27 cellular contexts compared by ENCODE assay signal in the genomic region with DNA sequence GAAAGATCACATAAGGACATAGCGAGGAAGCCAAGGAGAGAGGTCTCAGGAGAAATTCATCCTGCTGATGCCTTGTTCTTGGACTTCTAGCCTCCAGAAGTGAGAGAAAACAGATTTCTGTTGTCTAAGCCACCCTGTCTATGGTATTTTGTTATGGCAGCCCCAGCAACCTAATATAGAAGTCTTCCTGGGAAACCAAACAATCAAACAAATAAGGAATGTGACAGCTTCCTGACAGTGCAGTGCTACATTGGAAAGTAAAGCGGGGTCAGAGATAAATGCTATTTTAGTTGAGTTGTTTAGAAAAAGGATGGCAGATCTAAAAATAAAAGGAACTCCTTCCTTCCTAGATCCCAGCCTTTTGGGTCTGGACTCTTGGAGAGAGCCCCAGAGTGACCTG.
"Had no signal": no experiment of that assay in that cellular context is flagged by ENCODE, and none has a peak within 500 bp of the region (broad histone marks: within the 10 kb centered on the region; RNA-seq: fewer than 3 reads in every experiment).

No MANE protein-coding gene starts in this region.

- DNase-seq: head of caudate nucleus; hypothalamus; immature natural killer cell; kidney; lower lobe of right lung; mammary epithelial cell; mesendoderm; midbrain; naive thymus-derived CD8-positive, alpha-beta T cell; nucleus accumbens; pancreas; posterior cingulate gyrus; stimulated activated CD4-positive, alpha-beta T cell treated with anti-CD3 and anti-CD28 coated beads, Interleukin-12 subunit alpha, Interleukin-12 subunit beta, amount 100 ng/mL, for 4 hours; stimulated activated CD4-positive, alpha-beta T cell treated with anti-CD3 and anti-CD28 coated beads, Interleukin-15, amount 100 ng/mL, for 24 hours; stimulated activated CD4-positive, alpha-beta T cell treated with anti-CD3 and anti-CD28 coated beads, Interleukin-2, amount 100 ng/mL, for 24 hours; stimulated activated CD4-positive, alpha-beta T cell treated with anti-CD3 and anti-CD28 coated beads, Interleukin-4, amount 100 ng/mL, for 1 hour; stimulated activated naive B cell treated with anti-CD40 and anti-IgM and Interleukin-4, amounts not matched to agents 10 μg/mL and 1 μg/mL and 100 μg/mL, for 72 hours; stimulated activated naive CD8-positive, alpha-beta T cell treated with anti-CD3 and anti-CD28 coated beads, Interleukin-15, Interleukin-2, amounts not matched to agents 100 U/mL and 50 U/mL, for 24 hours; stomach; testis; thyroid gland; transverse colon; upper lobe of left lung had no signal

- H3K9me3 ChIP-seq: lower lobe of right lung, pancreas, prostate gland, testis, thyroid gland, transverse colon, upper lobe of left lung, vagina had no signal

- ATAC-seq: lower lobe of right lung; naive thymus-derived CD8-positive, alpha-beta T cell; pancreas; sciatic nerve; stimulated activated naive B cell treated with anti-CD40 and anti-IgM and Interleukin-4, amounts not matched to agents 10 μg/mL and 1 μg/mL and 100 μg/mL, for 72 hours; stimulated activated naive CD8-positive, alpha-beta T cell treated with anti-CD3 and anti-CD28 coated beads, Interleukin-15, Interleukin-2, amounts not matched to agents 100 U/mL and 50 U/mL, for 24 hours had no signal

- H3K27me3 ChIP-seq: pancreas, stomach, testis, thyroid gland, transverse colon, upper lobe of left lung, vagina had no signal

- H3K4me1 ChIP-seq: lower lobe of right lung, pancreas, prostate gland, stomach, testis, thyroid gland, transverse colon, upper lobe of left lung, vagina had no signal

- H3K36me3 ChIP-seq: lower lobe of right lung, pancreas, prostate gland, stomach, thyroid gland, transverse colon, upper lobe of left lung, vagina had no signal

- H3K27ac ChIP-seq: lower lobe of right lung, pancreas, prostate gland, skin epidermis, stomach, testis, thyroid gland, transverse colon, upper lobe of left lung, vagina had no signal

- H3K4me3 ChIP-seq: lower lobe of right lung, pancreas, prostate gland, skin epidermis, stomach, testis, thyroid gland, transverse colon, upper lobe of left lung, vagina had no signal
